In genomic region chr22:29973680-29974079, GRCh38 we compare ENCODE assay signal across 7 cellular contexts.
DNase-seq lines count a peak whose midpoint lies in the region; TF ChIP-seq lines count a peak whose summit lies in the region.
"Not testable (repeated sequence)": the region's sequence is repeated elsewhere in the genome, so short reads cannot be mapped to it uniquely, and the experiment has no call there.

No MANE protein-coding gene starts in this region.

- not testable (repeated sequence) for H3K18ac ChIP-seq in mesenchymal stem cell (ENCODE audit: low read depth in 1 of 2, low read length in 2 of 2)

- H3K4me3 ChIP-seq in choroid plexus epithelial cell (ENCODE audit: low read depth, low read length); mesenchymal stem cell (ENCODE audit: insufficient read depth in 1 of 2, low read depth in 1 of 2, low read length in 2 of 2); stomach: not testable (repeated sequence)

- not testable (repeated sequence) for TF ChIP-seq POLR2A in stomach (IDR thresholded peaks at IDR 0.05)

- peaks cover 22% of the 10 kb centered on the region for H3K79me1 ChIP-seq in mesenchymal stem cell (replicated peaks; ENCODE audit: low read length, poor library complexity, severe bottlenecking)

- not testable (repeated sequence) for H2AFZ ChIP-seq in mesenchymal stem cell (ENCODE audit: low read depth, low read length)

- not testable (repeated sequence) for H3K27ac ChIP-seq in mesenchymal stem cell (ENCODE audit: low read length, poor library complexity, severe bottlenecking)
- H3K27ac ChIP-seq in stomach = peak overlapping the region in 1 of 5 donors; percentile 27

- H2BK5ac ChIP-seq in mesenchymal stem cell (ENCODE audit: low read depth, low read length, poor library complexity, severe bottlenecking) = not testable (repeated sequence)

- WGBS in mesenchymal stem cell = 53% methylated on average over 9 of the region's 9 CpGs
- 48 to 70% (median 68%) methylated on average over 9 of the region's 9 CpGs for WGBS in stomach, 5 donors

- peak; percentile 12 for DNase-seq in ELR (ENCODE audit: low read depth)
- peak; percentile 3 for DNase-seq in NCI-H226
- peak; percentile 62 for DNase-seq in amniotic epithelial cell (ENCODE audit: low read depth)
- DNase-seq in choroid plexus epithelial cell (ENCODE audit: low read depth) = peak; percentile 35
- DNase-seq in fibroblast of peridontal ligament (ENCODE audit: extremely low read depth) = peak; percentile 29
- peak; percentile 64 for DNase-seq in mesenchymal stem cell
- DNase-seq in stomach = peak; percentile 34

- not testable (repeated sequence) for H2BK120ac ChIP-seq in mesenchymal stem cell (ENCODE audit: low read depth, low read length)

- H4K8ac ChIP-seq in mesenchymal stem cell (ENCODE audit: low read length) = not testable (repeated sequence)

- TF ChIP-seq EP300 in stomach (IDR thresholded peaks at IDR 0.05) = not testable (repeated sequence)

- H3K27me3 ChIP-seq in mesenchymal stem cell (ENCODE audit: control insufficient read depth in 1 of 2, insufficient read depth in 1 of 2, low read length in 2 of 2); stomach: not testable (repeated sequence)

- not testable (repeated sequence) for H2BK12ac ChIP-seq in mesenchymal stem cell (ENCODE audit: low read length in 2 of 2)

- not testable (repeated sequence) for H2BK15ac ChIP-seq in mesenchymal stem cell (ENCODE audit: low read depth, poor library complexity, severe bottlenecking)

- TF ChIP-seq CTCF in choroid plexus epithelial cell (conservative IDR thresholded peaks at IDR 0.05; ENCODE audit: low read depth, low read length); stomach (IDR thresholded peaks at IDR 0.05): not testable (repeated sequence)

- H3K36me3 ChIP-seq in mesenchymal stem cell (ENCODE audit: control insufficient read depth in 1 of 2, insufficient read depth in 2 of 2, low read depth in 1 of 2, low read length in 2 of 2) (peaks cover 8 to 24% of the 10 kb centered on the region in 2 experiments), stomach (peaks cover 0 to 23% (median 4%) of the 10 kb centered on the region in 4 donors)

- H3K4ac ChIP-seq in mesenchymal stem cell (ENCODE audit: low read depth in 1 of 2, low read length in 2 of 2) = not testable (repeated sequence)

- intact Hi-C loops in stomach (cut with DNase I; ENCODE audit: low total_unique reads) = not testable (repeated sequence)

- H3K14ac ChIP-seq in mesenchymal stem cell (ENCODE audit: low read length in 2 of 2) = not testable (repeated sequence)

- H4K91ac ChIP-seq in mesenchymal stem cell (ENCODE audit: low read length) = not testable (repeated sequence)

- H3K9ac ChIP-seq in mesenchymal stem cell (ENCODE audit: low read length) = not testable (repeated sequence)

- H2AK5ac ChIP-seq in mesenchymal stem cell (ENCODE audit: low read length, severe bottlenecking) = not testable (repeated sequence)

- H3K4me1 ChIP-seq in mesenchymal stem cell (ENCODE audit: control insufficient read depth, insufficient read depth, low read depth, low read length) = not testable (repeated sequence)
- H3K4me1 ChIP-seq in stomach = peaks cover 0 to 44% (median 28%) of the 10 kb centered on the region in 4 donors

- H3K9me3 ChIP-seq in mesenchymal stem cell (ENCODE audit: control insufficient read depth, low read length); stomach: not testable (repeated sequence)

- H3K23ac ChIP-seq in mesenchymal stem cell (ENCODE audit: low read length in 2 of 2) = not testable (repeated sequence)

- not testable (repeated sequence) for H3K4me2 ChIP-seq in mesenchymal stem cell (ENCODE audit: low read length, poor library complexity, severe bottlenecking)

Comparison
In these comparisons a context has a peak if more than half of its experiments do, and no peak if none do; other contexts are left out.
1. DNase-seq: peak in every context shown above with its lines; median percentile 64 in mesenchymal stem cell; 62 in amniotic epithelial cell; 35 in choroid plexus epithelial cell; 34 in stomach; 29 in fibroblast of peridontal ligament; 12 in ELR; 3 in NCI-H226.